Comparison of ENCODE assay signal across 21 cellular contexts in genomic region chr10:56745490-56745889, GRCh38.
DNase-seq lines count a peak whose midpoint lies in the region; ATAC-seq, FAIRE-seq and TF ChIP-seq lines count a peak whose summit lies in the region.
"Had no signal": no experiment of that assay in that cellular context is flagged by ENCODE, and none has a peak within 500 bp of the region (broad histone marks: within the 10 kb centered on the region; RNA-seq: fewer than 3 reads in every experiment).

No MANE protein-coding gene starts in this region.

- H3K27me3 ChIP-seq in breast epithelium (no peaks in the 10 kb centered on the region), bronchial epithelial cell (ENCODE audit: control insufficient read depth, insufficient read depth, low read length) (no peaks in the 10 kb centered on the region), mesendoderm (ENCODE audit: insufficient read depth, low read length, poor library complexity) (no peaks in the 10 kb centered on the region)
- H3K27me3 ChIP-seq: BLaER1 treated with 17β-estradiol and CSF1 and Interleukin-3, amounts not matched to agents 10 nM and 100 nM had no signal

- no peak overlapping the region for H3K56ac ChIP-seq in mesendoderm (ENCODE audit: low read length)

- H3K79me2 ChIP-seq in mesendoderm (ENCODE audit: control insufficient read depth, insufficient read depth, low read length) = no peaks in the 10 kb centered on the region

- no peak overlapping the region for H3K9ac ChIP-seq in mesendoderm (ENCODE audit: low read length)
- H3K9ac ChIP-seq: BLaER1 treated with 17β-estradiol and CSF1 and Interleukin-3, amounts not matched to agents 10 nM and 100 nM had no signal

- H3K9me3 Mint-ChIP-seq in MCF 10A (ENCODE audit: unreplicated experiment) = peaks cover 7% of the 10 kb centered on the region
- H3K9me3 Mint-ChIP-seq: H9 had no signal

- no peaks in the 10 kb centered on the region for H3K9me3 ChIP-seq in breast epithelium
- H3K9me3 ChIP-seq: A549; BLaER1 treated with 17β-estradiol and CSF1 and Interleukin-3, amounts not matched to agents 10 nM and 100 nM had no signal

- H3K27ac ChIP-seq in breast epithelium = no peak overlapping the region
- no peak overlapping the region for H3K27ac ChIP-seq in mesendoderm (ENCODE audit: low read depth, low read length)
- H3K27ac ChIP-seq: 22Rv1; A549; BLaER1 treated with 17β-estradiol and CSF1 and Interleukin-3, amounts not matched to agents 10 nM and 100 nM had no signal

- H3K4me3 ChIP-seq in breast epithelium (no peak overlapping the region), bronchial epithelial cell (ENCODE audit: low read depth, low read length) (no peak overlapping the region), mesendoderm (ENCODE audit: low read length) (no peak overlapping the region)
- H3K4me3 ChIP-seq: A549; BLaER1 treated with 17β-estradiol and CSF1 and Interleukin-3, amounts not matched to agents 10 nM and 100 nM had no signal

- POLR2A ChIA-PET in MCF 10A (lab: Yijun Ruan, JAX) = no interaction called here

- no peak overlapping the region for H3K18ac ChIP-seq in mesendoderm (ENCODE audit: low read length)

- no peak overlapping the region for H3K23ac ChIP-seq in mesendoderm (ENCODE audit: low read length)

- no peak for ATAC-seq in HG03571 (IDR thresholded peaks at IDR 0.05; ENCODE audit: unreplicated experiment)
- ATAC-seq: A549; CD8-positive, alpha-beta T cell had no signal

- H3K4me2 ChIP-seq in mesendoderm (ENCODE audit: low read length) = no peak overlapping the region
- H3K4me2 ChIP-seq: A549; BLaER1 treated with 17β-estradiol and CSF1 and Interleukin-3, amounts not matched to agents 10 nM and 100 nM had no signal

- H3K4ac ChIP-seq in mesendoderm (ENCODE audit: low read depth, low read length) = peak overlapping the region; percentile 36

- H4K5ac ChIP-seq in mesendoderm (ENCODE audit: low read length) = no peak overlapping the region

- H3K4me1 Mint-ChIP-seq in MCF 10A (ENCODE audit: insufficient read depth, unreplicated experiment) = peaks cover 4% of the 10 kb centered on the region
- H3K4me1 Mint-ChIP-seq: H9 had no signal

- no peak overlapping the region for H2AK5ac ChIP-seq in mesendoderm (ENCODE audit: low read length)

- TF ChIP-seq CTCF in MCF 10A (IDR thresholded peaks at IDR 0.05; ENCODE audit: unreplicated experiment) (no peak), breast epithelium (IDR thresholded peaks at IDR 0.05) (no peak), bronchial epithelial cell (IDR thresholded peaks at IDR 0.05; ENCODE audit: insufficient read depth, low read length, severe bottlenecking) (no peak)

- no peak overlapping the region for H2BK5ac ChIP-seq in mesendoderm (ENCODE audit: low read length)

- no peak for TF ChIP-seq POLR2A in breast epithelium (IDR thresholded peaks at IDR 0.05)

- CTCF ChIA-PET in MCF 10A (lab: Yijun Ruan, JAX) = interaction anchor here (0.7 to 1.0 kb wide), 2 partner anchors 19 to 683 kb away, joined by 3 read pairs; no protein-coding TSS in a partner anchor

- H3K4me1 ChIP-seq in breast epithelium (no peaks in the 10 kb centered on the region), mesendoderm (ENCODE audit: control insufficient read depth, low read depth, low read length) (no peaks in the 10 kb centered on the region)
- H3K4me1 ChIP-seq: A549; BLaER1 treated with 17β-estradiol and CSF1 and Interleukin-3, amounts not matched to agents 10 nM and 100 nM had no signal

- H3K36me3 ChIP-seq in breast epithelium (no peaks in the 10 kb centered on the region), bronchial epithelial cell (ENCODE audit: control insufficient read depth, insufficient read depth, low read length) (no peaks in the 10 kb centered on the region), mesendoderm (ENCODE audit: control insufficient read depth, insufficient read depth, low read length) (no peaks in the 10 kb centered on the region)
- H3K36me3 ChIP-seq: BLaER1 treated with 17β-estradiol and CSF1 and Interleukin-3, amounts not matched to agents 10 nM and 100 nM had no signal

- H3K36me3 Mint-ChIP-seq in MCF 10A (ENCODE audit: insufficient read depth, unreplicated experiment) = no peaks in the 10 kb centered on the region
- H3K36me3 Mint-ChIP-seq: CD8-positive, alpha-beta T cell had no signal

- peak overlapping the region; percentile 54 for H3K27ac Mint-ChIP-seq in MCF 10A (ENCODE audit: low read depth, unreplicated experiment)
- H3K27ac Mint-ChIP-seq: CD8-positive, alpha-beta T cell had no signal

- no TSS peak for BruUV-seq in MCF 10A (replicated peaks; lab: Mats Ljungman, UMichigan)

- DNase-seq in MCF 10A (ENCODE audit: unreplicated experiment) = no peak
- no peak for DNase-seq in breast epithelium (ENCODE audit: low spot score in 2 of 2)
- peak; percentile 0 for DNase-seq in bronchial epithelial cell (ENCODE audit: low read depth)
- peak; percentile 4 for DNase-seq in mesendoderm
- no peak for DNase-seq in activated CD4-positive, alpha-beta T cell treated with anti-CD3 and anti-CD28 coated beads, Interleukin-2, amount 50 U/mL, for 48 hours
- DNase-seq in HCEC 1CT = no peak
- DNase-seq: AML-193; Calu3; CD8-positive, alpha-beta T cell; DMS53; DND-41; EL; GOT3; H9 had no signal

- no peak for FAIRE-seq in bronchial epithelial cell (lab: Jason Lieb, UNC)
- FAIRE-seq: A549, G401.6, GM12891, GM19239 had no signal

- intact Hi-C loops in MCF 10A (cut with micrococcal nuclease) (no loop called here), breast epithelium (cut with DNase I; ENCODE audit: low total_unique reads) (no loop called here)

- no peaks in the 10 kb centered on the region for H3K27me3 Mint-ChIP-seq in MCF 10A (ENCODE audit: insufficient read depth, unreplicated experiment)

- no CpG with 5 or more reads among the region's 4 CpGs for WGBS in mesendoderm (ENCODE audit: extremely low coverage, insufficient coverage, low lambda C conversion rate)

- H3K4me3 Mint-ChIP-seq in MCF 10A (ENCODE audit: unreplicated experiment) = no peak overlapping the region
- H3K4me3 Mint-ChIP-seq: CD8-positive, alpha-beta T cell; H9 had no signal

- no peak overlapping the region for H2BK15ac ChIP-seq in mesendoderm (replicated peaks; ENCODE audit: low read depth)

- H4K8ac ChIP-seq in mesendoderm (ENCODE audit: low read depth, low read length) = no peak overlapping the region

- H3K79me1 ChIP-seq in mesendoderm (ENCODE audit: low read length) = no peaks in the 10 kb centered on the region

- no peak overlapping the region for H2BK120ac ChIP-seq in mesendoderm (ENCODE audit: low read depth, low read length)

Comparison
In these comparisons a context has a peak if more than half of its experiments do, and no peak if none do; other contexts are left out.
1. DNase-seq: peak in bronchial epithelial cell (single experiment) and mesendoderm (single experiment); none in MCF 10A (single experiment), breast epithelium (0 of 2), activated CD4-positive, alpha-beta T cell treated with anti-CD3 and anti-CD28 coated beads, Interleukin-2, amount 50 U/mL, for 48 hours (0 of 2) and HCEC 1CT (single experiment).